In genomic region chr19:55459950-55460657, GRCh38 we compare ENCODE assay signal across 8 cellular contexts. TPM values are rescaled to one million over a fixed set of nuclear protein-coding genes. Genes with fewer than 3 reads are reported as not detected.
DNase-seq lines count a peak whose midpoint lies in the region; ATAC-seq and TF ChIP-seq lines count a peak whose summit lies in the region.

No MANE protein-coding gene starts in this region.

- ATAC-seq in activated B cell treated with CpG ODN at 0.5 μM for 24 hours (ENCODE audit: low read depth) (no peak), sciatic nerve (no peak), GM21367 (IDR thresholded peaks at IDR 0.05; ENCODE audit: unreplicated experiment) (no peak)
- no peak for ATAC-seq in stimulated activated naive CD8-positive, alpha-beta T cell treated with anti-CD3 and anti-CD28 coated beads, Interleukin-15, amount 100 ng/mL, for 72 hours

- TF ChIP-seq CTCF in activated B cell treated with CpG ODN at 0.5 μM for 24 hours (IDR thresholded peaks at IDR 0.05), result no peak

- DNase-seq in T-helper 1 cell, result no peak
- no peak for DNase-seq in activated B cell treated with CpG ODN at 0.5 μM for 24 hours
- no peak for DNase-seq in stimulated activated naive CD8-positive, alpha-beta T cell treated with anti-CD3 and anti-CD28 coated beads, Interleukin-15, amount 100 ng/mL, for 72 hours
- DNase-seq in sciatic nerve (ENCODE audit: low spot score), result no peak
- DNase-seq in NCI-H526 treated with DMSO at 0.1 percent for 48 hours (lab: John Stamatoyannopoulos, UW), result no peak

- intact Hi-C loops in activated B cell treated with CpG ODN at 0.5 μM for 24 hours (cut with micrococcal nuclease), result loop anchor here (5.0 kb wide), 1 partner anchor 182 kb away; the partner anchor contains the start of genes ZNF580 and ZNF581
- intact Hi-C loops in sciatic nerve (cut with DNase I), result no loop called here

- no peaks in the 10 kb centered on the region for H3K9me3 Mint-ChIP-seq in T-helper 1 cell treated with Interleukin-12 subunit alpha and Interleukin-12 subunit beta and Interleukin-4 antibody, amounts not matched to agents 30 μg/mL and 1 μg/mL, for 36 hours
- H3K9me3 Mint-ChIP-seq in activated B cell treated with CpG ODN at 0.5 μM for 24 hours, result no peaks in the 10 kb centered on the region
- no peaks in the 10 kb centered on the region for H3K9me3 Mint-ChIP-seq in stimulated activated naive CD8-positive, alpha-beta T cell treated with anti-CD3 and anti-CD28 coated beads, Interleukin-15, amount 100 ng/mL, for 72 hours

- peak overlapping the region; percentile 86 for H3K4me3 Mint-ChIP-seq in T-helper 1 cell treated with Interleukin-12 subunit alpha and Interleukin-12 subunit beta and Interleukin-4 antibody, amounts not matched to agents 30 μg/mL and 1 μg/mL, for 36 hours
- peak overlapping the region; percentile 89 for H3K4me3 Mint-ChIP-seq in activated B cell treated with CpG ODN at 0.5 μM for 24 hours
- H3K4me3 Mint-ChIP-seq in stimulated activated naive CD8-positive, alpha-beta T cell treated with anti-CD3 and anti-CD28 coated beads, Interleukin-15, amount 100 ng/mL, for 72 hours, result peak overlapping the region; percentile 94 to 98

- peaks cover 4% of the 10 kb centered on the region for H3K27me3 Mint-ChIP-seq in T-helper 1 cell treated with Interleukin-12 subunit alpha and Interleukin-12 subunit beta and Interleukin-4 antibody, amounts not matched to agents 30 μg/mL and 1 μg/mL, for 36 hours (ENCODE audit: low read depth)
- no peaks in the 10 kb centered on the region for H3K27me3 Mint-ChIP-seq in activated B cell treated with CpG ODN at 0.5 μM for 24 hours
- H3K27me3 Mint-ChIP-seq in stimulated activated naive CD8-positive, alpha-beta T cell treated with anti-CD3 and anti-CD28 coated beads, Interleukin-15, amount 100 ng/mL, for 72 hours, result no peaks in the 10 kb centered on the region

- H3K4me1 Mint-ChIP-seq in T-helper 1 cell treated with Interleukin-12 subunit alpha and Interleukin-12 subunit beta and Interleukin-4 antibody, amounts not matched to agents 30 μg/mL and 1 μg/mL, for 36 hours (ENCODE audit: low read depth), result peaks cover 11% of the 10 kb centered on the region
- peaks cover 22% of the 10 kb centered on the region for H3K4me1 Mint-ChIP-seq in activated B cell treated with CpG ODN at 0.5 μM for 24 hours
- peaks cover 44% of the 10 kb centered on the region for H3K4me1 Mint-ChIP-seq in stimulated activated naive CD8-positive, alpha-beta T cell treated with anti-CD3 and anti-CD28 coated beads, Interleukin-15, amount 100 ng/mL, for 72 hours

- no peak overlapping the region for H3K27ac Mint-ChIP-seq in T-helper 1 cell treated with Interleukin-12 subunit alpha and Interleukin-12 subunit beta and Interleukin-4 antibody, amounts not matched to agents 30 μg/mL and 1 μg/mL, for 36 hours
- H3K27ac Mint-ChIP-seq in activated B cell treated with CpG ODN at 0.5 μM for 24 hours, result no peak overlapping the region
- H3K27ac Mint-ChIP-seq in stimulated activated naive CD8-positive, alpha-beta T cell treated with anti-CD3 and anti-CD28 coated beads, Interleukin-15, amount 100 ng/mL, for 72 hours, result peak overlapping the region in 1 of 2 donors; percentile 27

- POLR2A ChIA-PET in activated B cell treated with CpG ODN at 0.5 μM for 24 hours (lab: Charles Lee), result interaction anchor here (0.6 to 1.1 kb wide), 4 partner anchors 12 to 53 kb away, joined by 3 to 7 read pairs (median 3); partner anchors contain the start of genes UBE2S and ZNF628

- CTCF ChIA-PET in activated B cell treated with CpG ODN at 0.5 μM for 24 hours (lab: Charles Lee), result no interaction called here

- H3K36me3 Mint-ChIP-seq in T-helper 1 cell treated with Interleukin-12 subunit alpha and Interleukin-12 subunit beta and Interleukin-4 antibody, amounts not matched to agents 30 μg/mL and 1 μg/mL, for 36 hours (ENCODE audit: low read depth), result no peaks in the 10 kb centered on the region
- H3K36me3 Mint-ChIP-seq in activated B cell treated with CpG ODN at 0.5 μM for 24 hours (ENCODE audit: low read depth), result peaks cover 10% of the 10 kb centered on the region

- peak overlapping the region; percentile 44 for H3K4me3 ChIP-seq in iPS-11a (ENCODE audit: low read depth, low read length)

RNA-seq across cellular contexts. Expression of gene ISOC2, which starts 1.3 kb away (rescaled TPM):
- 28.7 and 29.0 TPM in 2 replicates for total RNA-seq in activated B cell treated with CpG ODN at 0.5 μM for 24 hours
- 35.7 TPM for total RNA-seq in sciatic nerve

RNA-seq across cellular contexts. Expression of gene C19orf85, which starts 4.4 kb away (rescaled TPM):
- total RNA-seq in activated B cell treated with CpG ODN at 0.5 μM for 24 hours, result not detected in 2 replicates
- not detected for total RNA-seq in sciatic nerve

RNA-seq across cellular contexts. Expression of gene ZNF628, which starts 16.3 kb away (rescaled TPM):
- total RNA-seq in activated B cell treated with CpG ODN at 0.5 μM for 24 hours (10.4 and 12.7 TPM in 2 replicates), sciatic nerve (9.0 TPM)

RNA-seq across cellular contexts. Expression of gene SHISA7, which starts 17.0 kb away (rescaled TPM):
- total RNA-seq in activated B cell treated with CpG ODN at 0.5 μM for 24 hours (not detected in 2 replicates), sciatic nerve (9.0 TPM)

RNA-seq across cellular contexts. Expression of gene NAT14, which starts 24.9 kb away (rescaled TPM):
- total RNA-seq in activated B cell treated with CpG ODN at 0.5 μM for 24 hours, result 10.9 and 13.8 TPM in 2 replicates
- 11.5 TPM for total RNA-seq in sciatic nerve
